In genomic region chr7:112437038-112437437, GRCh38 we compare ENCODE assay signal across 1 cellular context.
TF ChIP-seq lines count a peak whose summit lies in the region.

No MANE protein-coding gene starts in this region.

TF ChIP-seq in IMR-90, 13 proteins besides CTCF, POLR2A, EP300 and RAD21:
- TF ChIP-seq ELK1 (IDR thresholded peaks at IDR 0.05; ENCODE audit: borderline replicate concordance, low read depth, low read length) (no peak), FOS (IDR thresholded peaks at IDR 0.05; ENCODE audit: low read depth, low read length) (no peak), RCOR1 (IDR thresholded peaks at IDR 0.05; ENCODE audit: insufficient replicate concordance, low read length) (no peak), CEBPB (IDR thresholded peaks at IDR 0.05; ENCODE audit: low read depth, low read length) (no peak), BHLHE40 (IDR thresholded peaks at IDR 0.05; ENCODE audit: low read depth, low read length) (no peak), SMC3 (IDR thresholded peaks at IDR 0.05; ENCODE audit: low read depth, low read length) (no peak), MAFK (IDR thresholded peaks at IDR 0.05; ENCODE audit: low read depth, low read length) (no peak), USF2 (IDR thresholded peaks at IDR 0.05; ENCODE audit: low read depth, low read length) (no peak), NFE2L2 (IDR thresholded peaks at IDR 0.05; ENCODE audit: low read depth, low read length) (no peak), RFX5 (IDR thresholded peaks at IDR 0.05; ENCODE audit: low read depth, low read length) (no peak), CHD1 (IDR thresholded peaks at IDR 0.05; ENCODE audit: low read depth, low read length) (no peak), MAZ (IDR thresholded peaks at IDR 0.05; ENCODE audit: borderline replicate concordance, low read depth, low read length) (no peak), MXI1 (IDR thresholded peaks at IDR 0.05; ENCODE audit: borderline replicate concordance, low read depth, low read length) (no peak)
